9 cellular contexts compared by ENCODE assay signal in the genomic region with DNA sequence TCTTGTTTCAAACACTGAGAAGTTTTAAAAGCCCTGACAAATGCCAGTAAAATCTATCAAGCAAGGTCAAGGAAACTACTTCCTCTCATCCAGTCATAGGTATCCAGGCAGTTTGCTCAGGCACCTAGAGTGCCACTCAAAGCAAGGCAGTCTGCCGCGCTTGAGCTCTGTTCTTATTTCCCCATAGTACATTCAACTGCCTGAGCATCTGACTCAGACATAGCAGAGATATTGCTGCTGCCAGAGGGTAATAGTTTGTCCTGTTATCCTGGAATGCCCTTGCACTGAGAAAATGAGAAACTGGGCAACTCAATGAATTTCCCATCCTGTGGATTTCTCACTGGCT. TPM values are rescaled to one million over a fixed set of nuclear protein-coding genes. Genes with fewer than 3 reads are reported as not detected.
A peak's percentile ranks its signal among the peaks of the same experiment; 100 is the strongest.
DNase-seq lines count a peak whose midpoint lies in the region; ATAC-seq lines count a peak whose summit lies in the region.
"Had no signal": no experiment of that assay in that cellular context is flagged by ENCODE, and none has a peak within 500 bp of the region (broad histone marks: within the 10 kb centered on the region; RNA-seq: fewer than 3 reads in every experiment).

No MANE protein-coding gene starts in this region.

- H3K9me3 Mint-ChIP-seq in effector memory CD8-positive, alpha-beta T cell: no peaks in the 10 kb centered on the region
- peaks cover 4% of the 10 kb centered on the region for H3K9me3 Mint-ChIP-seq in natural killer cell treated with Interleukin-12 subunit alpha and Interleukin-12 subunit beta and Interleukin-15 and Interleukin-18, amount 100 ng/mL, for 72 hours

- peak overlapping the region; percentile 88 to 94 for H3K27ac Mint-ChIP-seq in effector memory CD8-positive, alpha-beta T cell
- peak overlapping the region; percentile 95 to 99 for H3K27ac Mint-ChIP-seq in natural killer cell treated with Interleukin-12 subunit alpha and Interleukin-12 subunit beta and Interleukin-15 and Interleukin-18, amount 100 ng/mL, for 72 hours
- H3K27ac Mint-ChIP-seq: WTC11 had no signal

- peak; percentile 78 for ATAC-seq in GM18508 (IDR thresholded peaks at IDR 0.05; ENCODE audit: insufficient read depth, unreplicated experiment)
- no peak for ATAC-seq in effector memory CD8-positive, alpha-beta T cell (replicated peaks)
- ATAC-seq in natural killer cell treated with Interleukin-12 subunit alpha and Interleukin-12 subunit beta and Interleukin-15 and Interleukin-18, amount 100 ng/mL, for 72 hours: peak in 1 of 2 donors; percentile 62
- ATAC-seq: WTC11 had no signal

- peak overlapping the region; percentile 62 to 74 for H3K4me3 Mint-ChIP-seq in effector memory CD8-positive, alpha-beta T cell
- peak overlapping the region; percentile 80 for H3K4me3 Mint-ChIP-seq in natural killer cell treated with Interleukin-12 subunit alpha and Interleukin-12 subunit beta and Interleukin-15 and Interleukin-18, amount 100 ng/mL, for 72 hours
- H3K4me3 Mint-ChIP-seq: WTC11 had no signal

- no peaks in the 10 kb centered on the region for H3K36me3 ChIP-seq in SJCRH30

- DNase-seq in NCI-H226 (peak; percentile 87), NCI-H1930 (lab: John Stamatoyannopoulos, UW) (no peak), SW480 (ENCODE audit: low spot score) (no peak), SJCRH30 (no peak)
- DNase-seq in effector memory CD8-positive, alpha-beta T cell: no peak
- DNase-seq in natural killer cell treated with Interleukin-12 subunit alpha and Interleukin-12 subunit beta and Interleukin-15 and Interleukin-18, amount 100 ng/mL, for 72 hours (ENCODE audit: low spot score): no peak
- DNase-seq: NCI-H1105 treated with DMSO at 0.1 percent for 48 hours had no signal

- H3K4me1 Mint-ChIP-seq in effector memory CD8-positive, alpha-beta T cell (ENCODE audit: low read depth in 2 of 2): peaks cover 22 to 44% of the 10 kb centered on the region in 2 donors
- peaks cover 30 to 37% of the 10 kb centered on the region in 2 donors for H3K4me1 Mint-ChIP-seq in natural killer cell treated with Interleukin-12 subunit alpha and Interleukin-12 subunit beta and Interleukin-15 and Interleukin-18, amount 100 ng/mL, for 72 hours (ENCODE audit: low read depth in 2 of 2)

- H3K9me3 ChIP-seq in SJCRH30 (replicated peaks): no peaks in the 10 kb centered on the region

- no peaks in the 10 kb centered on the region; the same call in 1 of the 2 replicates for H3K4me1 ChIP-seq in SJCRH30

- H3K27ac ChIP-seq in SJCRH30: no peak overlapping the region

- H3K27me3 Mint-ChIP-seq in effector memory CD8-positive, alpha-beta T cell: no peaks in the 10 kb centered on the region
- no peaks in the 10 kb centered on the region for H3K27me3 Mint-ChIP-seq in natural killer cell treated with Interleukin-12 subunit alpha and Interleukin-12 subunit beta and Interleukin-15 and Interleukin-18, amount 100 ng/mL, for 72 hours

- H3K36me3 Mint-ChIP-seq in effector memory CD8-positive, alpha-beta T cell (ENCODE audit: insufficient read depth): peaks cover 4% of the 10 kb centered on the region
- peaks cover 6% of the 10 kb centered on the region for H3K36me3 Mint-ChIP-seq in natural killer cell treated with Interleukin-12 subunit alpha and Interleukin-12 subunit beta and Interleukin-15 and Interleukin-18, amount 100 ng/mL, for 72 hours
- H3K36me3 Mint-ChIP-seq: WTC11 had no signal

- no peaks in the 10 kb centered on the region for H3K27me3 ChIP-seq in SJCRH30

- no peak overlapping the region for H3K4me3 ChIP-seq in SJCRH30

RNA-seq across cellular contexts. Expression of gene ATP8A1, which starts 16.2 kb away (rescaled TPM):
- total RNA-seq in natural killer cell treated with Interleukin-12 subunit alpha and Interleukin-12 subunit beta and Interleukin-15 and Interleukin-18, amount 100 ng/mL, for 72 hours: 10 to 100 TPM; 20.5 to 52.9 TPM
- total RNA-seq in SJCRH30 (2014; rRNA removed; shearing (Covaris generic)): 0.03 and 0.20 TPM in 2 replicates

Comparison
In these comparisons a context has a peak if more than half of its experiments do, and no peak if none do; other contexts are left out.
1. RNA of gene ATP8A1, which starts 16.2 kb away (total RNA-seq): 20.5 to 52.9 TPM in natural killer cell treated with Interleukin-12 subunit alpha and Interleukin-12 subunit beta and Interleukin-15 and Interleukin-18, amount 100 ng/mL, for 72 hours; 0.03 to 0.20 TPM in SJCRH30; every median in the first group is over 10 times any median in the second.